ENCODE assay signal across 23 cellular contexts in genomic region chr2:169565686-169566085, GRCh38. TPM values are rescaled to one million over a fixed set of nuclear protein-coding genes. Genes with fewer than 3 reads are reported as not detected.
DNase-seq lines count a peak whose midpoint lies in the region; ATAC-seq, FAIRE-seq and TF ChIP-seq lines count a peak whose summit lies in the region.
"Had no signal": no experiment of that assay in that cellular context is flagged by ENCODE, and none has a peak within 500 bp of the region (broad histone marks: within the 10 kb centered on the region; RNA-seq: fewer than 3 reads in every experiment).

No MANE protein-coding gene starts in this region.

- H3K9me3 ChIP-seq in mammary epithelial cell (replicated peaks; ENCODE audit: insufficient read depth, low read length): no peaks in the 10 kb centered on the region
- H3K9me3 ChIP-seq: HAP-1 had no signal

- peak; percentile 57 for DNase-seq in mammary epithelial cell
- DNase-seq in MCF 10A (ENCODE audit: unreplicated experiment): no peak
- peak; percentile 44 for DNase-seq in bronchial epithelial cell (ENCODE audit: low read depth)
- peak; percentile 16 to 51 for DNase-seq in foreskin keratinocyte
- no peak for DNase-seq in progenitor cell of endocrine pancreas (ENCODE audit: low spot score, unreplicated experiment)
- no peak for DNase-seq in erythroblast (lab: John Stamatoyannopoulos, UW)
- DNase-seq: Calu3; CD4-positive, alpha-beta memory T cell; COR-L47; DMS53; DMS79 treated with DMSO at 0.1 percent for 48 hours; GOT3; HFFc6 had no signal

- H3K4me3 Mint-ChIP-seq in MCF 10A (ENCODE audit: unreplicated experiment): no peak overlapping the region
- H3K4me3 Mint-ChIP-seq in progenitor cell of endocrine pancreas (ENCODE audit: low read depth): no peak overlapping the region
- H3K4me3 Mint-ChIP-seq: B cell; CD4-positive, alpha-beta memory T cell; HFFc6 had no signal

- TF ChIP-seq POLR2A in erythroblast (IDR thresholded peaks at IDR 0.05; ENCODE audit: low read length): no peak

- dilution Hi-C loops in mammary epithelial cell (cut with HindIII; ENCODE audit: low sequenced_read_pairs): no loop called here

- no peaks in the 10 kb centered on the region for H3K4me1 ChIP-seq in mammary epithelial cell (ENCODE audit: insufficient read depth, low read length)
- peaks cover 9% of the 10 kb centered on the region for H3K4me1 ChIP-seq in foreskin keratinocyte

- ATAC-seq in foreskin keratinocyte (peak; percentile 29), HG02623 (IDR thresholded peaks at IDR 0.05; ENCODE audit: unreplicated experiment) (no peak)

- peaks cover 18% of the 10 kb centered on the region for H3K4me1 Mint-ChIP-seq in MCF 10A (ENCODE audit: insufficient read depth, unreplicated experiment)
- H3K4me1 Mint-ChIP-seq in progenitor cell of endocrine pancreas (ENCODE audit: low read depth): peaks cover 1% of the 10 kb centered on the region
- H3K4me1 Mint-ChIP-seq: B cell had no signal

- no peaks in the 10 kb centered on the region for H3K9me3 Mint-ChIP-seq in MCF 10A (ENCODE audit: unreplicated experiment)
- H3K9me3 Mint-ChIP-seq in progenitor cell of endocrine pancreas (ENCODE audit: low read depth): peaks cover 3% of the 10 kb centered on the region
- H3K9me3 Mint-ChIP-seq: HFFc6 had no signal

- H3K27ac ChIP-seq in mammary epithelial cell (ENCODE audit: insufficient read depth, low read depth, low read length) (peak overlapping the region; percentile 11), foreskin keratinocyte (no peak overlapping the region)
- H3K27ac ChIP-seq: 22Rv1, BLaER1 had no signal

- peak overlapping the region; percentile 12 for H3K4me2 ChIP-seq in mammary epithelial cell (ENCODE audit: insufficient read depth, low read depth, low read length)
- H3K4me2 ChIP-seq: BLaER1 had no signal

- TF ChIP-seq CTCF in mammary epithelial cell (conservative IDR thresholded peaks at IDR 0.05 in 1 of 2, IDR thresholded peaks at IDR 0.05 in 1 of 2; ENCODE audit: extremely low read depth in 1 of 2, insufficient read depth in 1 of 2, low read depth in 1 of 2, low read length in 2 of 2): no peak
- no peak for TF ChIP-seq CTCF in MCF 10A (IDR thresholded peaks at IDR 0.05; ENCODE audit: unreplicated experiment)
- TF ChIP-seq CTCF in bronchial epithelial cell (IDR thresholded peaks at IDR 0.05; ENCODE audit: insufficient read depth, low read length, severe bottlenecking): no peak
- TF ChIP-seq CTCF in foreskin keratinocyte (conservative IDR thresholded peaks at IDR 0.05): no peak
- TF ChIP-seq CTCF in progenitor cell of endocrine pancreas (IDR thresholded peaks at IDR 0.05; ENCODE audit: unreplicated experiment): no peak

- FAIRE-seq in bronchial epithelial cell (lab: Jason Lieb, UNC): no peak
- FAIRE-seq: A204.1, G401.6, GM12891, GM18507, H54 had no signal

- POLR2A ChIA-PET in MCF 10A (lab: Yijun Ruan, JAX): no interaction called here

- H3K27me3 Mint-ChIP-seq in MCF 10A (ENCODE audit: insufficient read depth, unreplicated experiment): no peaks in the 10 kb centered on the region
- no peaks in the 10 kb centered on the region for H3K27me3 Mint-ChIP-seq in progenitor cell of endocrine pancreas
- H3K27me3 Mint-ChIP-seq: B cell; CD4-positive, alpha-beta memory T cell had no signal

- CTCF ChIA-PET in mammary epithelial cell (lab: Charles Lee; ENCODE audit: low non-redundant PET) (interaction anchor here (0.6 kb wide), 1 partner anchor 88 kb away, joined by 3 read pairs; no protein-coding TSS in a partner anchor), MCF 10A (lab: Yijun Ruan, JAX) (interaction anchor here (0.6 to 0.9 kb wide), 2 partner anchors 13 to 305 kb away, joined by 3 read pairs; no protein-coding TSS in a partner anchor)

- H3K36me3 ChIP-seq in mammary epithelial cell (ENCODE audit: insufficient read depth, low read length) (peaks cover 5% of the 10 kb centered on the region), bronchial epithelial cell (ENCODE audit: control insufficient read depth, insufficient read depth, low read length) (no peaks in the 10 kb centered on the region)

- no peak overlapping the region for H3K9ac ChIP-seq in mammary epithelial cell (ENCODE audit: insufficient read depth, low read length)
- H3K9ac ChIP-seq: BLaER1 had no signal

- no peak overlapping the region for H2AFZ ChIP-seq in mammary epithelial cell (ENCODE audit: low read depth, low read length)

- H4K20me1 ChIP-seq in mammary epithelial cell (ENCODE audit: insufficient read depth, low read length): no peaks in the 10 kb centered on the region
- H4K20me1 ChIP-seq: BLaER1 had no signal

- no TSS peak for BruUV-seq in mammary epithelial cell (replicated peaks; lab: Mats Ljungman, UMichigan)
- no TSS peak for BruUV-seq in MCF 10A (replicated peaks; lab: Mats Ljungman, UMichigan)

- intact Hi-C loops in mammary epithelial cell (cut with micrococcal nuclease) (no loop called here), MCF 10A (cut with micrococcal nuclease) (no loop called here)

- no peak overlapping the region for H3K4me3 ChIP-seq in mammary epithelial cell (replicated peaks in 1 of 3; ENCODE audit: insufficient read depth in 1 of 3, low read depth in 2 of 3, low read length in 3 of 3)
- no peak overlapping the region for H3K4me3 ChIP-seq in bronchial epithelial cell (ENCODE audit: low read depth, low read length)
- H3K4me3 ChIP-seq: BLaER1, HAP-1 had no signal

- H3K36me3 Mint-ChIP-seq in MCF 10A (ENCODE audit: insufficient read depth, unreplicated experiment) (peaks cover 41% of the 10 kb centered on the region), progenitor cell of endocrine pancreas (ENCODE audit: insufficient read depth) (peaks cover 23% of the 10 kb centered on the region)

- in situ Hi-C loops in mammary epithelial cell (cut with MboI; ENCODE audit: low sequenced_read_pairs in 2 of 2): no loop called here

- WGBS in mammary epithelial cell (ENCODE audit: low coverage, missing lambda C conversion rate): 11% methylated on average over 1 of the region's 1 CpG

- H3K27me3 ChIP-seq in mammary epithelial cell (ENCODE audit: insufficient read depth, low read length) (no peaks in the 10 kb centered on the region), bronchial epithelial cell (ENCODE audit: control insufficient read depth, insufficient read depth, low read length) (no peaks in the 10 kb centered on the region), foreskin keratinocyte (no peaks in the 10 kb centered on the region)
- H3K27me3 ChIP-seq: BLaER1 had no signal

- H3K27ac Mint-ChIP-seq in MCF 10A (ENCODE audit: low read depth, unreplicated experiment) (no peak overlapping the region), progenitor cell of endocrine pancreas (no peak overlapping the region)
- H3K27ac Mint-ChIP-seq: B cell, HFFc6 had no signal

- H3K79me2 ChIP-seq in mammary epithelial cell (ENCODE audit: insufficient read depth, low read length): peaks cover 23% of the 10 kb centered on the region

RNA-seq across cellular contexts. Expression of gene FASTKD1, which starts 8.0 kb away (rescaled TPM):
- 10 to 100 TPM; 27.2 to 31.1 TPM for total RNA-seq in mammary epithelial cell
- polyA plus RNA-seq in mammary epithelial cell: 12.8 TPM
- polyA minus RNA-seq in mammary epithelial cell: 16.3 TPM
- 34.5 and 39.9 TPM in 2 replicates for total RNA-seq in MCF 10A (2022)
- 15.5 and 15.8 TPM in 2 replicates for total RNA-seq in bronchial epithelial cell
- total RNA-seq in foreskin keratinocyte: 28.3 and 35.2 TPM in 2 replicates
- 25.2 and 32.5 TPM in 2 replicates for polyA plus RNA-seq in foreskin keratinocyte
- total RNA-seq in progenitor cell of endocrine pancreas: 45.7 and 46.4 TPM in 2 replicates

RNA-seq across cellular contexts. Expression of gene PPIG, which starts 18.5 kb away (rescaled TPM):
- total RNA-seq in mammary epithelial cell: 10 to 100 TPM; 22.8 to 49.6 TPM
- 29.3 TPM for polyA plus RNA-seq in mammary epithelial cell
- polyA minus RNA-seq in mammary epithelial cell: 40.7 TPM
- total RNA-seq in MCF 10A (2022): 64.7 and 80.2 TPM in 2 replicates
- total RNA-seq in bronchial epithelial cell: 14.7 and 23.9 TPM in 2 replicates
- 34.6 and 41.4 TPM in 2 replicates for total RNA-seq in foreskin keratinocyte
- 24.0 and 31.2 TPM in 2 replicates for polyA plus RNA-seq in foreskin keratinocyte
- total RNA-seq in progenitor cell of endocrine pancreas: 62.1 and 66.5 TPM in 2 replicates

RNA-seq across cellular contexts. Expression of gene KLHL41, which starts 56.2 kb away (rescaled TPM):
- under 1 TPM; 0.16 to 0.17 TPM for total RNA-seq in mammary epithelial cell
- polyA plus RNA-seq in mammary epithelial cell: 0.14 TPM
- not detected for polyA minus RNA-seq in mammary epithelial cell
- 0.34 and 0.35 TPM in 2 replicates for total RNA-seq in MCF 10A (2022)
- total RNA-seq in bronchial epithelial cell: under 0.01 TPM in 1 of 2 replicates, not detected in the other
- 0.17 and 0.18 TPM in 2 replicates for total RNA-seq in foreskin keratinocyte
- 0.19 and 0.20 TPM in 2 replicates for polyA plus RNA-seq in foreskin keratinocyte
- 0.36 and 0.42 TPM in 2 replicates for total RNA-seq in progenitor cell of endocrine pancreas

Comparison
In these comparisons a context has a peak if more than half of its experiments do, and no peak if none do; other contexts are left out.
1. DNase-seq: peak in mammary epithelial cell (single experiment), bronchial epithelial cell (single experiment) and foreskin keratinocyte (2 of 2); none in MCF 10A (single experiment), progenitor cell of endocrine pancreas (single experiment) and erythroblast (0 of 2).